ENCODE assay signal across 1 cellular context in the genomic region with DNA sequence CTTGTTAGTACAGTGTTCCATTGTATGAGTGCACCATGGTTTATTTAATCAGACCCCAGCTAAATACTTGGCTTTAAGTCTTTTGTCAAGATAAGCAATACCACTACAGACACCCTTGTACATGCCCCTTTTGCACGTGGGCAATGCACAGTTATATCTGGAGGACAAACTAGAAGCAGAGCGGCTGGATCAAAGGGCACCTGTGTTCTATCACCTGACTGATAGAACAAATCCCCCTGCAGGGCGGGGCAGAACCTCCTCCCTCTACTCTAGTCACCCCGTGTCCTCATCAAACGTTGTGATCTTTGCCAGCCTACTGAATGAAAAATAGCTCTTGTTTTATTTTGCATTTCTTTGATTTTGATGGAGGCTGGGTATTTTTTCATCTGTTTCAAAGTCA.
TF ChIP-seq lines count a peak whose summit lies in the region.

No MANE protein-coding gene starts in this region.

TF ChIP-seq in SK-N-SH treated with all-trans-retinoic acid at 6 μM for 48 hours, 23 proteins besides CTCF, POLR2A, EP300 and RAD21 (continued from another document):
- TF ChIP-seq TSHZ2 (CRISPR knock-in tag; IDR thresholded peaks at IDR 0.05) (no peak), TOX (CRISPR knock-in tag; IDR thresholded peaks at IDR 0.05; ENCODE audit: borderline replicate concordance) (no peak), ESRRG (CRISPR knock-in tag; IDR thresholded peaks at IDR 0.05) (no peak), ZNF8 (CRISPR knock-in tag; IDR thresholded peaks at IDR 0.05) (no peak)
